In genomic region chr11:44728491-44728910, GRCh38 we compare ENCODE assay signal across 11 cellular contexts. TPM values are rescaled to one million over a fixed set of nuclear protein-coding genes. Genes with fewer than 3 reads are reported as not detected.
A peak's percentile ranks its signal among the peaks of the same experiment; 100 is the strongest.
DNase-seq lines count a peak whose midpoint lies in the region; ATAC-seq, FAIRE-seq and TF ChIP-seq lines count a peak whose summit lies in the region.
"Had no signal": no experiment of that assay in that cellular context is flagged by ENCODE, and none has a peak within 500 bp of the region (broad histone marks: within the 10 kb centered on the region; RNA-seq: fewer than 3 reads in every experiment).

No MANE protein-coding gene starts in this region.

- TF ChIP-seq POLR2A in transverse colon (IDR thresholded peaks at IDR 0.05), result no peak

- peaks cover 0 to 2% of the 10 kb centered on the region in 2 donors for H3K36me3 Mint-ChIP-seq in activated T-cell treated with anti-CD3 and anti-CD28 coated beads, Interleukin-2, amount 50 U/mL, for 72 hours (ENCODE audit: insufficient read depth in 2 of 2)
- H3K36me3 Mint-ChIP-seq in astrocyte (ENCODE audit: low read depth, unreplicated experiment) (peaks cover 3% of the 10 kb centered on the region), mesothelial cell of epicardium (no peaks in the 10 kb centered on the region)

- H3K4me1 Mint-ChIP-seq in activated T-cell treated with anti-CD3 and anti-CD28 coated beads, Interleukin-2, amount 50 U/mL, for 72 hours (ENCODE audit: low read depth), result peaks cover 43% of the 10 kb centered on the region
- H3K4me1 Mint-ChIP-seq in astrocyte (ENCODE audit: low read depth, unreplicated experiment) (peaks cover 23% of the 10 kb centered on the region), mesothelial cell of epicardium (peaks cover 50% of the 10 kb centered on the region)

- H3K4me3 Mint-ChIP-seq in activated T-cell treated with anti-CD3 and anti-CD28 coated beads, Interleukin-2, amount 50 U/mL, for 72 hours, result peak overlapping the region; percentile 84 to 88
- H3K4me3 Mint-ChIP-seq in astrocyte (ENCODE audit: unreplicated experiment), result peak overlapping the region; percentile 87
- H3K4me3 Mint-ChIP-seq in mesothelial cell of epicardium, result peak overlapping the region; percentile 80

- DNase-seq in activated T-cell treated with anti-CD3 and anti-CD28 coated beads, Interleukin-2, amount 50 U/mL, for 72 hours, result no peak
- no peak for DNase-seq in activated T-cell treated with anti-CD3 and anti-CD28 coated beads, Interleukin-2, amount 50 U/mL, for 48 hours
- no peak for DNase-seq in astrocyte (ENCODE audit: low read depth)
- no peak for DNase-seq in mesothelial cell of epicardium (ENCODE audit: low spot score in 2 of 2, unreplicated experiment in 2 of 2)
- DNase-seq in transverse colon, result no peak
- no peak for DNase-seq in NCI-H1105 treated with DMSO at 0.1 percent for 48 hours (lab: John Stamatoyannopoulos, UW)
- no peak for DNase-seq in head of caudate nucleus

- H3K4me3 ChIP-seq in astrocyte (ENCODE audit: insufficient read depth, low read depth, low read length) (no peak overlapping the region), transverse colon (peak overlapping the region in 1 of 4 donors; percentile 70)

- WGBS in transverse colon (ENCODE audit: low coverage in 1 of 2), 2 donors, result 68 to 74% methylated on average over 3 to 6 of the region's 6 CpGs

- H3K9me3 ChIP-seq in astrocyte (ENCODE audit: insufficient read depth, low read depth, low read length) (no peaks in the 10 kb centered on the region), transverse colon (no peaks in the 10 kb centered on the region)
- H3K9me3 ChIP-seq: left lung had no signal

- H3K27ac ChIP-seq in astrocyte (ENCODE audit: low read depth, low read length) (no peak overlapping the region), transverse colon (peak overlapping the region; percentile 60 to 89 (median 79))

- no peaks in the 10 kb centered on the region for H4K20me1 ChIP-seq in astrocyte (ENCODE audit: insufficient read depth, low read length)

- in situ Hi-C loops in transverse colon (cut with MboI; ENCODE audit: low pct_ligation_motif_present in 1 of 4, low pct_unique_long_range_greater_than_20kb in 1 of 4, low sequenced_read_pairs in 3 of 4), result loop anchor here in 2 of 4 donors (5.0 to 25.0 kb wide), 2 partner anchors 159 to 164 kb away; no protein-coding TSS in a partner anchor

- no peaks in the 10 kb centered on the region for H3K4me1 ChIP-seq in astrocyte (ENCODE audit: insufficient read depth, low read length)
- H3K4me1 ChIP-seq in transverse colon, result peaks cover 5 to 29% (median 13%) of the 10 kb centered on the region in 4 donors

- ATAC-seq in activated T-cell treated with anti-CD3 and anti-CD28 coated beads, Interleukin-2, amount 50 U/mL, for 72 hours (replicated peaks in 1 of 2), result no peak
- ATAC-seq in GM18511 (IDR thresholded peaks at IDR 0.05; ENCODE audit: unreplicated experiment), result no peak

- no peak overlapping the region for H3K9ac ChIP-seq in astrocyte (ENCODE audit: low read length)

- TF ChIP-seq EP300 in transverse colon (IDR thresholded peaks at IDR 0.05; ENCODE audit: low read depth), result no peak

- H3K79me2 ChIP-seq in astrocyte (ENCODE audit: insufficient read depth, low read length), result no peaks in the 10 kb centered on the region

- no peak overlapping the region for H2AFZ ChIP-seq in astrocyte (ENCODE audit: low read depth, low read length)

- H3K9me3 Mint-ChIP-seq in activated T-cell treated with anti-CD3 and anti-CD28 coated beads, Interleukin-2, amount 50 U/mL, for 72 hours, result no peaks in the 10 kb centered on the region
- H3K9me3 Mint-ChIP-seq in astrocyte (ENCODE audit: unreplicated experiment) (no peaks in the 10 kb centered on the region), mesothelial cell of epicardium (no peaks in the 10 kb centered on the region)
- H3K9me3 Mint-ChIP-seq: dendritic cell treated with granulocyte-macrophage colony-stimulating factor and Interleukin-4, amounts not matched to agents 40 ng/mL and 50 ng/mL, for 4 days; HFFc6 had no signal

- H3K27me3 Mint-ChIP-seq in activated T-cell treated with anti-CD3 and anti-CD28 coated beads, Interleukin-2, amount 50 U/mL, for 72 hours (ENCODE audit: low read depth), result peaks cover 17% of the 10 kb centered on the region
- peaks cover 27% of the 10 kb centered on the region for H3K27me3 Mint-ChIP-seq in astrocyte (ENCODE audit: low read depth, unreplicated experiment)
- H3K27me3 Mint-ChIP-seq in mesothelial cell of epicardium (ENCODE audit: low read depth), result peaks cover 32% of the 10 kb centered on the region

- no peaks in the 10 kb centered on the region for H3K36me3 ChIP-seq in astrocyte (ENCODE audit: insufficient read depth, low read length)
- H3K36me3 ChIP-seq in transverse colon, result no peaks in the 10 kb centered on the region
- H3K36me3 ChIP-seq: left lung had no signal

- H3K27ac Mint-ChIP-seq in activated T-cell treated with anti-CD3 and anti-CD28 coated beads, Interleukin-2, amount 50 U/mL, for 72 hours, result no peak overlapping the region
- H3K27ac Mint-ChIP-seq in astrocyte (ENCODE audit: unreplicated experiment) (peak overlapping the region; percentile 28), mesothelial cell of epicardium (no peak overlapping the region)
- H3K27ac Mint-ChIP-seq: dendritic cell treated with granulocyte-macrophage colony-stimulating factor and Interleukin-4, amounts not matched to agents 40 ng/mL and 50 ng/mL, for 4 days; HFFc6 had no signal

- intact Hi-C loops in transverse colon (cut with DNase I; ENCODE audit: low total_unique reads), result loop anchor here (1.0 to 5.0 kb wide), 3 partner anchors 49 to 165 kb away; no protein-coding TSS in a partner anchor
- intact Hi-C loops in head of caudate nucleus (cut with DNase I), result loop anchor here (5.0 to 10.0 kb wide), 3 partner anchors 106 to 174 kb away; no protein-coding TSS in a partner anchor

- TF ChIP-seq CTCF in astrocyte (IDR thresholded peaks at IDR 0.05; ENCODE audit: insufficient read depth, low read depth, low read length), result no peak
- TF ChIP-seq CTCF in mesothelial cell of epicardium (IDR thresholded peaks at IDR 0.05; ENCODE audit: unreplicated experiment), result no peak
- TF ChIP-seq CTCF in transverse colon (IDR thresholded peaks at IDR 0.05), result no peak

- H3K27me3 ChIP-seq in astrocyte (ENCODE audit: insufficient read depth, low read length) (peaks cover 42% of the 10 kb centered on the region), transverse colon (peaks cover 50% of the 10 kb centered on the region)

- no peak for FAIRE-seq in astrocyte (lab: Jason Lieb, UNC)

- H3K4me2 ChIP-seq in astrocyte (ENCODE audit: low read length), result peak overlapping the region; percentile 85

RNA-seq across cellular contexts. Expression of gene TSPAN18, which starts 1.7 kb away (rescaled TPM):
- 1 to 10 TPM; 1.3 to 1.8 TPM for total RNA-seq in activated T-cell treated with anti-CD3 and anti-CD28 coated beads, Interleukin-2, amount 50 U/mL, for 72 hours
- total RNA-seq in astrocyte (31.7 and 39.1 TPM in 2 replicates), mesothelial cell of epicardium (45.4 to 51.3 TPM (median 47.4 TPM) in 3 replicates), transverse colon (10 to 100 TPM in 1 of 4 donors, 1 to 10 TPM in 3; 2.6 to 28.9 (median 4.9) TPM)
